8 cellular contexts compared by ENCODE assay signal in genomic region chr12:122079532-122080081, GRCh38. TPM values are rescaled to one million over a fixed set of nuclear protein-coding genes. Genes with fewer than 3 reads are reported as not detected.
DNase-seq lines count a peak whose midpoint lies in the region; ATAC-seq and TF ChIP-seq lines count a peak whose summit lies in the region.

No MANE protein-coding gene starts in this region.

- peaks cover 5 to 9% (median 7%) of the 10 kb centered on the region in 3 experiments; a peak in 5 of 7 replicates for H3K36me3 Mint-ChIP-seq in H9 (ENCODE audit: insufficient read depth in 1 of 3, low read depth in 3 of 3)
- peaks cover 9% of the 10 kb centered on the region for H3K36me3 Mint-ChIP-seq in activated B cell treated with CpG ODN at 0.5 μM for 24 hours (ENCODE audit: low read depth)
- H3K36me3 Mint-ChIP-seq in stimulated activated effector memory CD8-positive, alpha-beta T cell treated with anti-CD3 and anti-CD28 coated beads, Interleukin-12 subunit alpha, Interleukin-12 subunit beta, amount 100 ng/mL, for 72 hours, result peaks cover 35% of the 10 kb centered on the region

- H3K4me1 Mint-ChIP-seq in H9 (peaks cover 27% of the 10 kb centered on the region in 2 experiments), activated B cell treated with CpG ODN at 0.5 μM for 24 hours (peaks cover 69% of the 10 kb centered on the region)
- H3K4me1 Mint-ChIP-seq in stimulated activated effector memory CD8-positive, alpha-beta T cell treated with anti-CD3 and anti-CD28 coated beads, Interleukin-12 subunit alpha, Interleukin-12 subunit beta, amount 100 ng/mL, for 72 hours, result peaks cover 58% of the 10 kb centered on the region

- no peak overlapping the region for H3K18ac ChIP-seq in H9 (ENCODE audit: insufficient read length, low read depth, low read length)

- no peak overlapping the region for H4K8ac ChIP-seq in H9 (replicated peaks; ENCODE audit: insufficient read length, low read depth, low read length)

- H3K14ac ChIP-seq in H9 (ENCODE audit: insufficient read depth, low read length), result no peak overlapping the region; the same call in 1 of the 2 replicates

- POLR2A ChIA-PET in A673 (lab: Charles Lee; ENCODE audit: low non-redundant PET), result no interaction called here
- POLR2A ChIA-PET in activated B cell treated with CpG ODN at 0.5 μM for 24 hours (lab: Charles Lee), result interaction anchor here (0.8 to 3.1 kb wide), 6 partner anchors 11 to 146 kb away, joined by 3 to 39 read pairs (median 6); partner anchors contain the start of gene DIABLO

- H3K36me3 ChIP-seq in A673 (ENCODE audit: insufficient read depth, low read length, poor library complexity, severe bottlenecking), result no peaks in the 10 kb centered on the region

- H3K79me1 ChIP-seq in H9 (ENCODE audit: insufficient read depth, low read depth, low read length, poor library complexity, severe bottlenecking), result no peaks in the 10 kb centered on the region

- DNase-seq in A673 (ENCODE audit: low spot score) (no peak), H9 (no peak), activated B cell treated with CpG ODN at 0.5 μM for 24 hours (no peak), right cardiac atrium (no peak)
- no peak for DNase-seq in stimulated activated effector memory CD8-positive, alpha-beta T cell treated with anti-CD3 and anti-CD28 coated beads, Interleukin-12 subunit alpha, Interleukin-12 subunit beta, amount 100 ng/mL, for 72 hours (ENCODE audit: low spot score in 2 of 2)

- H2AK5ac ChIP-seq in H9 (ENCODE audit: insufficient read length, low read length), result no peak overlapping the region

- no peak overlapping the region for H3K23ac ChIP-seq in H9 (ENCODE audit: insufficient read length, low read depth, low read length)

- H3K27ac Mint-ChIP-seq in H9, result no peak overlapping the region
- H3K27ac Mint-ChIP-seq in activated B cell treated with CpG ODN at 0.5 μM for 24 hours, result peak overlapping the region; percentile 74
- peak overlapping the region; percentile 81 for H3K27ac Mint-ChIP-seq in stimulated activated effector memory CD8-positive, alpha-beta T cell treated with anti-CD3 and anti-CD28 coated beads, Interleukin-12 subunit alpha, Interleukin-12 subunit beta, amount 100 ng/mL, for 72 hours

- H4K20me1 ChIP-seq in H9 (ENCODE audit: control insufficient read depth, insufficient read depth, insufficient read length), result no peaks in the 10 kb centered on the region

- no peak overlapping the region for H3K4ac ChIP-seq in H9 (ENCODE audit: low read depth, low read length)

- CTCF ChIA-PET in A673 (lab: Charles Lee), result no interaction called here
- CTCF ChIA-PET in activated B cell treated with CpG ODN at 0.5 μM for 24 hours (lab: Charles Lee), result no interaction called here

- peaks cover 17% of the 10 kb centered on the region for H3K23me2 ChIP-seq in H9 (ENCODE audit: insufficient read length, low read depth, low read length, poor library complexity, severe bottlenecking)

- no peak overlapping the region for H2BK12ac ChIP-seq in H9 (ENCODE audit: insufficient read length, low read depth, low read length)

- intact Hi-C loops in A673 (cut with micrococcal nuclease; ENCODE audit: unreplicated experiment) (no loop called here), activated B cell treated with CpG ODN at 0.5 μM for 24 hours (cut with micrococcal nuclease) (loop anchor here (2.0 to 10.0 kb wide), 7 partner anchors 21 to 1153 kb away; partner anchors contain the start of genes MPHOSPH9, MTRFR and ZCCHC8), right cardiac atrium (cut with DNase I) (no loop called here)

- H2AFZ ChIP-seq in H9 (ENCODE audit: low read length), result no peak overlapping the region

- H3K9ac ChIP-seq in H9 (ENCODE audit: extremely low read depth, insufficient read length, low read length), result peak overlapping the region; percentile 33

- no peak overlapping the region for H2BK120ac ChIP-seq in H9 (ENCODE audit: low read depth, low read length, poor library complexity, severe bottlenecking)

- H3K27ac ChIP-seq in A673 (ENCODE audit: low read depth, low read length, poor library complexity, severe bottlenecking), result peak overlapping the region; percentile 13
- H3K27ac ChIP-seq in H9 (ENCODE audit: insufficient read length, low read depth, low read length), result no peak overlapping the region
- peak overlapping the region; percentile 86 for H3K27ac ChIP-seq in right cardiac atrium (ENCODE audit: low read length)

- peaks cover 5% of the 10 kb centered on the region; the same call in 1 of the 2 replicates for H3K79me2 ChIP-seq in H9 (ENCODE audit: insufficient read depth, low read length)

- peak overlapping the region; percentile 81 to 92 for H3K4me3 Mint-ChIP-seq in H9
- peak overlapping the region; percentile 86 for H3K4me3 Mint-ChIP-seq in activated B cell treated with CpG ODN at 0.5 μM for 24 hours
- peak overlapping the region; percentile 87 for H3K4me3 Mint-ChIP-seq in stimulated activated effector memory CD8-positive, alpha-beta T cell treated with anti-CD3 and anti-CD28 coated beads, Interleukin-12 subunit alpha, Interleukin-12 subunit beta, amount 100 ng/mL, for 72 hours

- BruUV-seq in A673 (replicated peaks; lab: Mats Ljungman, UMichigan), result no TSS peak

- H3K4me1 ChIP-seq in A673 (ENCODE audit: insufficient read depth, low read length, poor library complexity, severe bottlenecking), result peaks cover 30% of the 10 kb centered on the region
- H3K4me1 ChIP-seq in H9 (ENCODE audit: insufficient read depth, low read length), result no peaks in the 10 kb centered on the region
- peaks cover 8% of the 10 kb centered on the region for H3K4me1 ChIP-seq in right cardiac atrium (ENCODE audit: control insufficient read depth, insufficient read depth, low read length)

- H4K5ac ChIP-seq in H9 (ENCODE audit: insufficient read length, low read depth, low read length), result no peak overlapping the region

- H2BK20ac ChIP-seq in H9 (ENCODE audit: low read depth, low read length, poor library complexity, severe bottlenecking), result no peak overlapping the region

- no peaks in the 10 kb centered on the region for H3K9me3 Mint-ChIP-seq in H9
- H3K9me3 Mint-ChIP-seq in activated B cell treated with CpG ODN at 0.5 μM for 24 hours, result no peaks in the 10 kb centered on the region
- H3K9me3 Mint-ChIP-seq in stimulated activated effector memory CD8-positive, alpha-beta T cell treated with anti-CD3 and anti-CD28 coated beads, Interleukin-12 subunit alpha, Interleukin-12 subunit beta, amount 100 ng/mL, for 72 hours, result no peaks in the 10 kb centered on the region

- H3K27me3 Mint-ChIP-seq in H9 (ENCODE audit: low read depth) (peaks cover 32% of the 10 kb centered on the region), activated B cell treated with CpG ODN at 0.5 μM for 24 hours (no peaks in the 10 kb centered on the region)

- H4K91ac ChIP-seq in H9 (ENCODE audit: insufficient read length, low read depth, low read length), result no peak overlapping the region

- no CpG with 5 or more reads among the region's 13 CpGs for WGBS in H9 (ENCODE audit: extremely low coverage, insufficient read length, low lambda C conversion rate)
- WGBS in right cardiac atrium, result 2% methylated on average over 13 of the region's 13 CpGs

- no peak overlapping the region for H2BK15ac ChIP-seq in H9 (ENCODE audit: low read depth, low read length)

- H3K4me2 ChIP-seq in H9 (ENCODE audit: insufficient read depth, insufficient read length, low read length), result peak overlapping the region; percentile 73

- no peak overlapping the region for H3T11ph ChIP-seq in H9 (ENCODE audit: low read length)

- no peaks in the 10 kb centered on the region for H3K9me3 ChIP-seq in A673 (ENCODE audit: low read depth, low read length, poor library complexity, severe bottlenecking)
- H3K9me3 ChIP-seq in H9 (ENCODE audit: control insufficient read depth, low read depth, low read length), result no peaks in the 10 kb centered on the region
- no peaks in the 10 kb centered on the region for H3K9me3 ChIP-seq in right cardiac atrium (ENCODE audit: control insufficient read depth, low read length)

- peak overlapping the region; percentile 68 for H3K4me3 ChIP-seq in A673 (ENCODE audit: low read depth, low read length, poor library complexity, severe bottlenecking)
- H3K4me3 ChIP-seq in right cardiac atrium (ENCODE audit: low read length), result peak overlapping the region; percentile 81

- ATAC-seq in activated B cell treated with CpG ODN at 0.5 μM for 24 hours (ENCODE audit: low read depth) (no peak), right cardiac atrium (no peak), HG03039 (IDR thresholded peaks at IDR 0.05; ENCODE audit: unreplicated experiment) (no peak), HG03139 (IDR thresholded peaks at IDR 0.05; ENCODE audit: unreplicated experiment) (no peak), GM21723 (IDR thresholded peaks at IDR 0.05; ENCODE audit: unreplicated experiment) (no peak)
- no peak for ATAC-seq in stimulated activated effector memory CD8-positive, alpha-beta T cell treated with anti-CD3 and anti-CD28 coated beads, Interleukin-12 subunit alpha, Interleukin-12 subunit beta, amount 100 ng/mL, for 72 hours

- no peaks in the 10 kb centered on the region for H3K27me3 ChIP-seq in A673 (replicated peaks; ENCODE audit: insufficient read depth, low read depth, low read length, poor library complexity)
- no peaks in the 10 kb centered on the region; the same call in 1 of the 2 replicates for H3K27me3 ChIP-seq in H9 (ENCODE audit: insufficient read depth, low read length)
- no peaks in the 10 kb centered on the region for H3K27me3 ChIP-seq in right cardiac atrium (ENCODE audit: control insufficient read depth, insufficient read depth)

- TF ChIP-seq CTCF in A673 (conservative IDR thresholded peaks at IDR 0.05; ENCODE audit: low read depth, low read length) (no peak), H9 (conservative IDR thresholded peaks at IDR 0.05) (no peak), activated B cell treated with CpG ODN at 0.5 μM for 24 hours (IDR thresholded peaks at IDR 0.05) (no peak)

- no peak overlapping the region for H3K56ac ChIP-seq in H9 (ENCODE audit: insufficient read length, low read depth, low read length)

- no peak overlapping the region for H2BK5ac ChIP-seq in H9 (ENCODE audit: insufficient read length, low read length)

RNA-seq across cellular contexts. Expression of gene MLXIP, which starts 1.1 kb away (rescaled TPM):
- 32.7 and 35.8 TPM in 2 replicates for total RNA-seq in A673 (2021)
- total RNA-seq in H9 (2021), result 28.6 and 32.4 TPM in 2 replicates
- 26.7 and 33.7 TPM in 2 replicates for total RNA-seq in activated B cell treated with CpG ODN at 0.5 μM for 24 hours
- 10 to 100 TPM; 28.8 to 36.0 (median 33.9) TPM for total RNA-seq in right cardiac atrium
- polyA plus RNA-seq in right cardiac atrium, result 26.4 TPM

RNA-seq across cellular contexts. Expression of gene BCL7A, which starts 57.9 kb away (rescaled TPM):
- 40.7 and 41.8 TPM in 2 replicates for total RNA-seq in A673 (2021)
- total RNA-seq in H9 (2021), result 17.8 and 18.2 TPM in 2 replicates
- total RNA-seq in activated B cell treated with CpG ODN at 0.5 μM for 24 hours, result 38.6 and 41.4 TPM in 2 replicates
- 10 to 100 TPM in 3 of 4 donors, 1 to 10 TPM in 1; 9.5 to 13.2 (median 11.8) TPM for total RNA-seq in right cardiac atrium
- 6.7 TPM for polyA plus RNA-seq in right cardiac atrium

Comparison
In these comparisons a context has a peak if more than half of its experiments do, and no peak if none do; other contexts are left out.
1. H3K27ac Mint-ChIP-seq: peak in activated B cell treated with CpG ODN at 0.5 μM for 24 hours (single experiment) and stimulated activated effector memory CD8-positive, alpha-beta T cell treated with anti-CD3 and anti-CD28 coated beads, Interleukin-12 subunit alpha, Interleukin-12 subunit beta, amount 100 ng/mL, for 72 hours (single experiment); none in H9 (0 of 3).
2. Peak in every context shown above with its lines, with median percentiles within 50 percentile points of each other: H3K4me3 Mint-ChIP-seq.